1 cellular context compared by ENCODE assay signal in genomic region chr7:38932509-38933168, GRCh38.
TF ChIP-seq lines count a peak whose summit lies in the region.

No MANE protein-coding gene starts in this region.

TF ChIP-seq in K562, 482 proteins besides CTCF, POLR2A, EP300 and RAD21 (continued from another document and continues in another):
- TF ChIP-seq ZNF318 (IDR thresholded peaks at IDR 0.05; ENCODE audit: borderline replicate concordance in 1 of 2, low read depth in 1 of 2) (no peak), ZNF395 (CRISPR knock-in tag; IDR thresholded peaks at IDR 0.05) (no peak), FOXK1 (CRISPR knock-in tag; IDR thresholded peaks at IDR 0.05; ENCODE audit: borderline replicate concordance) (no peak), SFPQ (IDR thresholded peaks at IDR 0.05; ENCODE audit: low read depth, low read length) (no peak), FOXP4 (CRISPR knock-in tag; IDR thresholded peaks at IDR 0.05; ENCODE audit: borderline replicate concordance) (0 out of 2 replicates have a peak, but pooled peaks have one; percentile 30), KLF16 (IDR thresholded peaks at IDR 0.05) (peak; percentile 43; the same call in 1 of the 2 replicates), PHTF2 (CRISPR knock-in tag; IDR thresholded peaks at IDR 0.05) (no peak), ARID3A (IDR thresholded peaks at IDR 0.05; ENCODE audit: borderline replicate concordance, low read depth, low read length) (0 out of 2 replicates have a peak, but pooled peaks have one; percentile 56), ZNF740 (CRISPR knock-in tag; IDR thresholded peaks at IDR 0.05) (no peak), ZNF740 (tag; IDR thresholded peaks at IDR 0.05) (no peak), SMC3 (conservative IDR thresholded peaks at IDR 0.05; ENCODE audit: insufficient read depth, low read depth, low read length) (peak; percentile 65), ARNT (IDR thresholded peaks at IDR 0.05) (0 out of 4 replicates have a peak, but pooled peaks of 1 of the 2 experiments have one; percentile 43), ZNF239 (CRISPR knock-in tag; IDR thresholded peaks at IDR 0.05) (no peak), ZNF512 (tag; IDR thresholded peaks at IDR 0.05) (no peak), XRCC5 (IDR thresholded peaks at IDR 0.05; ENCODE audit: low read depth, low read length) (0 out of 2 replicates have a peak, but pooled peaks have one; percentile 53), SNRNP70 (optimal IDR thresholded peaks at IDR 0.05; ENCODE audit: low read depth, low read length) (no peak), MLX (CRISPR knock-in tag; conservative IDR thresholded peaks at IDR 0.05) (no peak), ZNF785 (CRISPR knock-in tag; IDR thresholded peaks at IDR 0.05) (no peak), THRA (IDR thresholded peaks at IDR 0.05) (no peak), HLTF (IDR thresholded peaks at IDR 0.05) (no peak), IRF9 (tag; IDR thresholded peaks at IDR 0.05) (no peak), CTCFL (IDR thresholded peaks at IDR 0.05; ENCODE audit: borderline replicate concordance, insufficient read depth, low read depth, low read length, poor library complexity, severe bottlenecking) (no peak), SREBF1 (IDR thresholded peaks at IDR 0.05; ENCODE audit: borderline replicate concordance, low read depth, low read length) (no peak), NEUROD1 (IDR thresholded peaks at IDR 0.05; ENCODE audit: borderline replicate concordance, low read depth, low read length, partially characterized antibody) (no peak), HNRNPLL (IDR thresholded peaks at IDR 0.05; ENCODE audit: low read depth, low read length, poor library complexity, severe bottlenecking) (no peak), SMARCB1 (IDR thresholded peaks at IDR 0.05; ENCODE audit: insufficient read length, low read depth) (no peak), SIX5 (IDR thresholded peaks at IDR 0.05; ENCODE audit: borderline replicate concordance in 1 of 2, insufficient read depth in 1 of 2, low read depth in 1 of 2, low read length in 2 of 2) (no peak)
